13 cellular contexts compared by ENCODE assay signal in the genomic region with DNA sequence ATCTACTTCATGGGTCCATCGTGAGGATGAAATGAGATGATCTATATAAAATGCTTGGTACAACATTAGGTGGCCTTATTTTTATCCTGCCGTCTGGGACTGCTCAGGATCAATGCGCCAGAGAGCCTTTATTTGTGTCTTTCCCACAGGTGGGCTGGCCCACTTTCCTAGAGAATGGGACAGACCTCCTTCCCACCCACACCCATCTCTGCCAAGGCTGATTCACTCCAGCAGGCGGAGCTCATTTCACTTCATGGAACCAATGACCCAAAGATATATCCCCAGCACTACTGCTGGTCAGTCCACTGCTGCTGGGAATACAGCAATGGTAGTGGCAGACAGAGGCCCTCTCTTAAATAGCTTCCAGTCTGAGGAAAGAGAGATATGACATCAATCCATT. TPM values are rescaled to one million over a fixed set of nuclear protein-coding genes. Genes with fewer than 3 reads are reported as not detected.
DNase-seq lines count a peak whose midpoint lies in the region; TF ChIP-seq lines count a peak whose summit lies in the region.
"Had no signal": no experiment of that assay in that cellular context is flagged by ENCODE, and none has a peak within 500 bp of the region (broad histone marks: within the 10 kb centered on the region; RNA-seq: fewer than 3 reads in every experiment).

No MANE protein-coding gene starts in this region.

- H3K9me3 Mint-ChIP-seq in neural crest cell = peaks cover 3% of the 10 kb centered on the region

- H3K27me3 ChIP-seq in GM06990 (replicated peaks; ENCODE audit: control insufficient read depth, insufficient read depth, low read length) (no peaks in the 10 kb centered on the region; the same call in 1 of the 2 replicates), MG63 (no peaks in the 10 kb centered on the region)

- H3K4me3 Mint-ChIP-seq in neural crest cell = no peak overlapping the region

- no peaks in the 10 kb centered on the region for H3K27me3 Mint-ChIP-seq in neural crest cell (ENCODE audit: low read depth)

- DNase-seq in GM06990 (ENCODE audit: extremely low read depth, insufficient read length) = no peak
- DNase-seq in MG63 = peak; percentile 50
- peak; percentile 32 for DNase-seq in dermis blood vessel endothelial cell
- no peak for DNase-seq in neural crest cell (ENCODE audit: low read depth, low spot score)
- no peak for DNase-seq in AML-193 (lab: John Stamatoyannopoulos, UW)
- DNase-seq in activated gamma-delta T cell (lab: John Stamatoyannopoulos, UW) = no peak
- no peak for DNase-seq in HPDE6-E6E7 (ENCODE audit: extremely low spot score)
- DNase-seq: EL, NCI-H2081 treated with DMSO at 0.1 percent for 48 hours, SHP77, substantia nigra had no signal

- H3K36me3 ChIP-seq in GM06990 (ENCODE audit: control insufficient read depth, insufficient read depth, low read length) (no peaks in the 10 kb centered on the region), MG63 (peaks cover 90% of the 10 kb centered on the region)
- H3K36me3 ChIP-seq: prostate gland had no signal

- no peaks in the 10 kb centered on the region for H3K36me3 Mint-ChIP-seq in neural crest cell (ENCODE audit: low read depth)

- TF ChIP-seq CTCF in GM06990 (IDR thresholded peaks at IDR 0.05; ENCODE audit: insufficient read depth, low read length, poor library complexity, severe bottlenecking) (peak; percentile 25), neural crest cell (conservative IDR thresholded peaks at IDR 0.05) (no peak)

- no peaks in the 10 kb centered on the region for H3K4me1 Mint-ChIP-seq in neural crest cell

- H3K27ac Mint-ChIP-seq in neural crest cell (ENCODE audit: unreplicated experiment) = peak overlapping the region; percentile 57

- H3K4me3 ChIP-seq in GM06990 (replicated peaks; ENCODE audit: low read depth, low read length) (no peak overlapping the region), MG63 (no peak overlapping the region)
- H3K4me3 ChIP-seq: lung, prostate gland had no signal

- H3K9me3 ChIP-seq in MG63 = no peaks in the 10 kb centered on the region
- H3K9me3 ChIP-seq: prostate gland had no signal

RNA-seq across cellular contexts. Expression of gene TGFBI, which starts 35.7 kb away (rescaled TPM):
- total RNA-seq in MG63 (2014; rRNA removed; shearing (Covaris generic); ENCODE audit: low replicate concordance) = 2,057 and 2,194 TPM in 2 replicates
- total RNA-seq in dermis blood vessel endothelial cell = 3.9 and 9.5 TPM in 2 replicates
- total RNA-seq in neural crest cell = 3.9 and 4.6 TPM in 2 replicates

Comparison
In these comparisons a context has a peak if more than half of its experiments do, and no peak if none do; other contexts are left out.
1. DNase-seq: peak in MG63 (single experiment) and dermis blood vessel endothelial cell (single experiment); none in GM06990 (single experiment), neural crest cell (single experiment), AML-193 (0 of 2), activated gamma-delta T cell (single experiment) and HPDE6-E6E7 (single experiment).
2. RNA of gene TGFBI, which starts 35.7 kb away (total RNA-seq): 2,057 to 2,194 TPM in MG63; 3.9 to 9.5 TPM in dermis blood vessel endothelial cell and 3.9 to 4.6 TPM in neural crest cell; every median in the first group is over 100 times any median in the second.